ENCODE assay signal across 8 cellular contexts in the genomic region with DNA sequence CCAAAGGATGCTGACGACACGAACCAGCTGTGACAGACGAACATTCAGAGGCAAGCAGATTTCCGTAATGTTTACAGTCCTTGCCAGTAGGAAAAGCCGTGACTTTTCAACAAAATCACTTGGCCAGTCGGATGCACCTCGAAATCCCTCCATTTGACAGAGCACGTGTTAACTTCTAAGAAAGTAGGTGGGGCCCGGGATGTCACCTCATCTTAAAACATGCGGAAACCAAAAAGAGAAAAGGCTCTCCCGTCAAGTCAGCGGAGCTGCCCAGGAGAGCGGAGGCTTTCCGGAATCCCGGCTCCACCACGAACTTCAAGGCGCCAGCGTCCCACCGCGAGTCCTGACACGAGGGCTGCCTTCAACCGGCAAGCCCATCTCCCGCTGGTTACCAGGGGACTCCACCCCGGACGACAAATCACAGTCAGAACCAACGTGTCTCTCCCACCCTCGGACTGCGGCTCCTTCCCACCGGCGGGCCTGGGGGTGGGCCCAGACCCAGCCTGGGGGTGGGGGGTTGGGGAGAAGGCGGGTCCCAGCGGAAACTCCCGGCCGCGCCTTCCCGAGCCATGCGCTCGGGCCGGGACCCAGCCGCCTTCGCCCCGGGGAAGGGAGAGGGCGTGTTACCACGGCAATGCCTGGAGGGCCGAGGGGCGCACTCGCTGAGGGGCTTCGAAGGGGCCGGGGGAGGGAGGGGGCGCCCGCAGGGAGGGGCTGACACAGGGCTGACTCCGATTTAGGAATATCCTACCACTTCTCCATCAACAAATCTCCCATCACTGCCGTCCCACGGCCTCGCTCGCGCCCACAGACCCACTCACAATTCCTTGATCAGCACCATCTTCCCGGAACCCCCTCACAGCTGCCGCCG. TPM values are rescaled to one million over a fixed set of nuclear protein-coding genes. Genes with fewer than 3 reads are reported as not detected.
DNase-seq lines count a peak whose midpoint lies in the region; ATAC-seq and TF ChIP-seq lines count a peak whose summit lies in the region.

No MANE protein-coding gene starts in this region.

- peak in 8 of 14 donors; percentile 22 to 67 (median 46) for DNase-seq in C1 segment of cervical spinal cord (lab: John Stamatoyannopoulos, UW)
- peak; percentile 57 for DNase-seq in M059J (ENCODE audit: low read depth)
- DNase-seq in activated CD4-positive, alpha-beta T cell treated with anti-CD3 and anti-CD28 coated beads for 4 hours = peak; percentile 62 to 78
- peak; percentile 53 for DNase-seq in choroid plexus epithelial cell (ENCODE audit: low read depth)
- DNase-seq in left lung = peak; percentile 62 to 89
- peak; percentile 66 for DNase-seq in stimulated activated CD4-positive, alpha-beta T cell treated with anti-CD3 and anti-CD28 coated beads, Interleukin-2, amount 100 ng/mL, for 4 hours (ENCODE audit: low read depth)
- DNase-seq in dedifferentiated amniotic fluid mesenchymal stem cell (ENCODE audit: extremely low spot score) = no peak

- H3K36me3 ChIP-seq in left lung = peaks cover 0 to 6% of the 10 kb centered on the region in 2 donors

- intact Hi-C loops in left lung (cut with DNase I) = no loop called here

- no peaks in the 10 kb centered on the region for H3K9me3 ChIP-seq in left lung

- peaks cover 28 to 70% of the 10 kb centered on the region in 2 donors for H3K4me1 ChIP-seq in left lung

- H3K4me3 ChIP-seq in choroid plexus epithelial cell (ENCODE audit: low read depth, low read length) (peak overlapping the region; percentile 82), left lung (peak overlapping the region; percentile 91 to 93)

- peak overlapping the region; percentile 94 to 95 for H3K27ac ChIP-seq in left lung

- TF ChIP-seq CTCF in choroid plexus epithelial cell (conservative IDR thresholded peaks at IDR 0.05; ENCODE audit: low read depth, low read length) (no peak), left lung (IDR thresholded peaks at IDR 0.05) (no peak)

- no peaks in the 10 kb centered on the region for H3K27me3 ChIP-seq in left lung

- peak; percentile 30 for ATAC-seq in GM21526 (IDR thresholded peaks at IDR 0.05; ENCODE audit: low FRiP score, unreplicated experiment)
- ATAC-seq in left lung = peak; percentile 70

RNA-seq across cellular contexts. Expression of a gene that starts 0.5 kb away (rescaled TPM):
- total RNA-seq in M059J (2014; rRNA removed; shearing (Covaris generic)) = 11.8 and 18.9 TPM in 2 replicates
- 10 to 100 TPM; 51.1 to 59.0 TPM for total RNA-seq in left lung
